16 cellular contexts compared by ENCODE assay signal in genomic region chr6:140393665-140394064, GRCh38.
DNase-seq lines count a peak whose midpoint lies in the region; ATAC-seq and TF ChIP-seq lines count a peak whose summit lies in the region.
"Had no signal": no experiment of that assay in that cellular context is flagged by ENCODE, and none has a peak within 500 bp of the region (broad histone marks: within the 10 kb centered on the region; RNA-seq: fewer than 3 reads in every experiment).

No MANE protein-coding gene starts in this region.

- no peak overlapping the region for H2AFZ ChIP-seq in neural progenitor cell (replicated peaks)

- H3K27me3 ChIP-seq in neural progenitor cell, result no peaks in the 10 kb centered on the region
- H3K27me3 ChIP-seq: spleen had no signal

- DNase-seq in EL (peak; percentile 68), MV-4-11 (lab: John Stamatoyannopoulos, UW) (peak; percentile 70), dermis blood vessel endothelial cell (peak; percentile 89), lung microvascular endothelial cell (ENCODE audit: low read depth in 2 of 2) (peak; percentile 91 to 96), neural progenitor cell (ENCODE audit: low spot score) (no peak)
- no peak for DNase-seq in activated naive CD8-positive, alpha-beta T cell treated with anti-CD3 and anti-CD28 coated beads, Interleukin-2, amount 50 U/mL, for 24 hours
- DNase-seq in stimulated activated CD4-positive, alpha-beta T cell treated with anti-CD3 and anti-CD28 coated beads, Interleukin-4, amount 100 ng/mL, for 1 hour, result no peak
- DNase-seq: effector CD8-positive, alpha-beta T cell; left ventricle myocardium inferior; MM.1S; naive thymus-derived CD8-positive, alpha-beta T cell; NCI-H524; posterior cingulate gyrus; spleen had no signal

- no peak for TF ChIP-seq CTCF in neural progenitor cell (IDR thresholded peaks at IDR 0.05)

- H3K4me1 ChIP-seq in neural progenitor cell, result no peaks in the 10 kb centered on the region
- H3K4me1 ChIP-seq: left ventricle myocardium inferior, spleen had no signal

- H3K9ac ChIP-seq in neural progenitor cell, result no peak overlapping the region

- no peak overlapping the region for H3K4me2 ChIP-seq in neural progenitor cell

- no peaks in the 10 kb centered on the region for H3K36me3 Mint-ChIP-seq in activated naive CD8-positive, alpha-beta T cell treated with anti-CD3 and anti-CD28 coated beads, Interleukin-2, amount 50 U/mL, for 24 hours (ENCODE audit: low read depth)
- no peaks in the 10 kb centered on the region for H3K36me3 Mint-ChIP-seq in neural progenitor cell
- H3K36me3 Mint-ChIP-seq: naive thymus-derived CD8-positive, alpha-beta T cell had no signal

- H3K36me3 ChIP-seq in neural progenitor cell, result no peaks in the 10 kb centered on the region
- H3K36me3 ChIP-seq: left ventricle myocardium inferior, spleen, thoracic aorta had no signal

- H3K9me3 Mint-ChIP-seq in activated naive CD8-positive, alpha-beta T cell treated with anti-CD3 and anti-CD28 coated beads, Interleukin-2, amount 50 U/mL, for 24 hours, result no peaks in the 10 kb centered on the region
- no peaks in the 10 kb centered on the region for H3K9me3 Mint-ChIP-seq in neural progenitor cell
- H3K9me3 Mint-ChIP-seq: naive thymus-derived CD8-positive, alpha-beta T cell had no signal

- no peaks in the 10 kb centered on the region for H3F3A ChIP-seq in neural progenitor cell (ENCODE audit: low read depth)

- ATAC-seq in activated naive CD8-positive, alpha-beta T cell treated with anti-CD3 and anti-CD28 coated beads, Interleukin-2, amount 50 U/mL, for 24 hours, result no peak
- no peak for ATAC-seq in GM19455 (IDR thresholded peaks at IDR 0.05; ENCODE audit: unreplicated experiment)
- ATAC-seq: naive thymus-derived CD8-positive, alpha-beta T cell had no signal

- H3K4me3 ChIP-seq in neural progenitor cell, result no peak overlapping the region
- H3K4me3 ChIP-seq: left ventricle myocardium inferior, spleen, thoracic aorta had no signal

- H3K4me1 Mint-ChIP-seq in activated naive CD8-positive, alpha-beta T cell treated with anti-CD3 and anti-CD28 coated beads, Interleukin-2, amount 50 U/mL, for 24 hours, result no peaks in the 10 kb centered on the region
- H3K4me1 Mint-ChIP-seq in neural progenitor cell, result no peaks in the 10 kb centered on the region
- H3K4me1 Mint-ChIP-seq: naive thymus-derived CD8-positive, alpha-beta T cell had no signal

- H3K27ac Mint-ChIP-seq in activated naive CD8-positive, alpha-beta T cell treated with anti-CD3 and anti-CD28 coated beads, Interleukin-2, amount 50 U/mL, for 24 hours, result no peak overlapping the region
- H3K27ac Mint-ChIP-seq in neural progenitor cell, result no peak overlapping the region

- H3K27ac ChIP-seq in neural progenitor cell, result no peak overlapping the region
- H3K27ac ChIP-seq: left ventricle myocardium inferior, spleen, thoracic aorta had no signal

- H3K79me2 ChIP-seq in neural progenitor cell (ENCODE audit: low read depth), result no peaks in the 10 kb centered on the region

- no peak overlapping the region for H3K4me3 Mint-ChIP-seq in activated naive CD8-positive, alpha-beta T cell treated with anti-CD3 and anti-CD28 coated beads, Interleukin-2, amount 50 U/mL, for 24 hours
- no peak overlapping the region for H3K4me3 Mint-ChIP-seq in neural progenitor cell
- H3K4me3 Mint-ChIP-seq: naive thymus-derived CD8-positive, alpha-beta T cell had no signal

- peaks cover 7% of the 10 kb centered on the region for H3K27me3 Mint-ChIP-seq in activated naive CD8-positive, alpha-beta T cell treated with anti-CD3 and anti-CD28 coated beads, Interleukin-2, amount 50 U/mL, for 24 hours
- H3K27me3 Mint-ChIP-seq in neural progenitor cell (ENCODE audit: insufficient read depth, low read depth), result no peaks in the 10 kb centered on the region

- no peaks in the 10 kb centered on the region for H4K20me1 ChIP-seq in neural progenitor cell (ENCODE audit: low read depth)

- H3K9me3 ChIP-seq in neural progenitor cell (ENCODE audit: low read depth), result no peaks in the 10 kb centered on the region
- H3K9me3 ChIP-seq: left ventricle myocardium inferior, spleen, thoracic aorta had no signal

Comparison
In these comparisons a context has a peak if more than half of its experiments do, and no peak if none do; other contexts are left out.
1. DNase-seq: peak in EL (single experiment), MV-4-11 (single experiment), dermis blood vessel endothelial cell (single experiment) and lung microvascular endothelial cell (2 of 2); none in activated naive CD8-positive, alpha-beta T cell treated with anti-CD3 and anti-CD28 coated beads, Interleukin-2, amount 50 U/mL, for 24 hours (single experiment), neural progenitor cell (single experiment) and stimulated activated CD4-positive, alpha-beta T cell treated with anti-CD3 and anti-CD28 coated beads, Interleukin-4, amount 100 ng/mL, for 1 hour (single experiment).